In the genomic region with DNA sequence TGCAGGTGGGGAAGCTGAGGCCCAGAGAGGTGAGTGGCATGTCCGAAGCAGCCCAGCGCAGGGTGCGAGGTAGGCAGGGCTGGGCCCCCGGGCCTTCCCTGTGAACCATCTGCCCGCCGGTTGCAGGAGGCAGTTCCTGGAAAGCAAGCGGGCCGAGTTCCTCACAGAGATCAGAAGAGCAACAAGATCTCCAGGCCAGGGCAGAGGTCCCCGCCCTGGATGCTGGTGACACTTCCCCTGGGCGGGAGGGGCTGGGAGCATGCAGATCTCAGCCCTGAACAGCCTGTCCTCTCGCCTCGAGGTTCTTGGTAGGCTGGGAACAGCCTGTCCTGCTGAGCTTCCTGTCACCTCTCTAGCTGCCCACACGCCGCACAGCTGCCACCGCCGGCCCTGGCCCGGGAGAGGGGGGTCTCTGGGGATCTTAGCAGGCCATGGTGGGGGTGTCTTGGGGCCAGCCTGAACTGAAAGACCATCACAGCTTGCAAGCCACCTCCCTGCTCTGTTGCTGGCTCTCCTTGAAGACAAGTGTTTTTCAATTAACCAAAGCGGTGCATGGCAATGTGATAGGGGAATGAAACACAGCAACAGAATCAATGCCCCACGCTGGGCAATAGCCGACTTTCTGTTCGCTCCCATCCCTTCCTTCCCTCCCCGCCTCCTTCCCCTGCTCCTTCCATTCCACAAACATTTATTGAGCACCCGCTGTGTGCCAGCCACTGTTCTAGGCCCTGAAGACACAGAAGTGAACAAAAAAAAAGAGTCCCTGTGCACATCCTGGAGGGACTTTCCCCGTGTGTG, we compare ENCODE assay signal across 1 cellular context.
TF ChIP-seq lines count a peak whose summit lies in the region.

No MANE protein-coding gene starts in this region.

TF ChIP-seq in K562, 482 proteins besides CTCF, POLR2A, EP300 and RAD21 (continued from another document and continues in another):
- TF ChIP-seq E2F8 (IDR thresholded peaks at IDR 0.05; ENCODE audit: low read depth, partially characterized antibody) (no peak), HDGF (IDR thresholded peaks at IDR 0.05) (no peak), CREBBP (IDR thresholded peaks at IDR 0.05; ENCODE audit: low read depth, low read length) (no peak), ZNF280A (IDR thresholded peaks at IDR 0.05; ENCODE audit: low read depth, partially characterized antibody) (no peak), TGIF2 (CRISPR knock-in tag; IDR thresholded peaks at IDR 0.05) (no peak), KLF1 (tag; IDR thresholded peaks at IDR 0.05) (no peak), ZFP91 (CRISPR knock-in tag; IDR thresholded peaks at IDR 0.05) (no peak), BCL6 (CRISPR knock-in tag; IDR thresholded peaks at IDR 0.05) (no peak), ZNF197 (CRISPR knock-in tag; IDR thresholded peaks at IDR 0.05; ENCODE audit: low read depth) (no peak), ZMIZ1 (IDR thresholded peaks at IDR 0.05; ENCODE audit: low read depth in 2 of 2, low read length in 2 of 2) (no peak), ARID3B (CRISPR knock-in tag; IDR thresholded peaks at IDR 0.05; ENCODE audit: borderline replicate concordance) (no peak), RERE (CRISPR knock-in tag; IDR thresholded peaks at IDR 0.05; ENCODE audit: borderline replicate concordance) (no peak), FOXP4 (CRISPR knock-in tag; IDR thresholded peaks at IDR 0.05; ENCODE audit: borderline replicate concordance) (no peak), SRSF1 (IDR thresholded peaks at IDR 0.05; ENCODE audit: low read depth, low read length) (no peak), RBFOX2 (IDR thresholded peaks at IDR 0.05; ENCODE audit: low read depth, low read length) (peak; percentile 53), FOXP1 (CRISPR knock-in tag; IDR thresholded peaks at IDR 0.05) (no peak), ASH1L (IDR thresholded peaks at IDR 0.05; ENCODE audit: borderline replicate concordance, low read depth, partially characterized antibody) (no peak), ZFP1 (CRISPR knock-in tag; IDR thresholded peaks at IDR 0.05) (no peak), YBX1 (IDR thresholded peaks at IDR 0.05) (no peak)
- TF ChIP-seq, protein P1, sequence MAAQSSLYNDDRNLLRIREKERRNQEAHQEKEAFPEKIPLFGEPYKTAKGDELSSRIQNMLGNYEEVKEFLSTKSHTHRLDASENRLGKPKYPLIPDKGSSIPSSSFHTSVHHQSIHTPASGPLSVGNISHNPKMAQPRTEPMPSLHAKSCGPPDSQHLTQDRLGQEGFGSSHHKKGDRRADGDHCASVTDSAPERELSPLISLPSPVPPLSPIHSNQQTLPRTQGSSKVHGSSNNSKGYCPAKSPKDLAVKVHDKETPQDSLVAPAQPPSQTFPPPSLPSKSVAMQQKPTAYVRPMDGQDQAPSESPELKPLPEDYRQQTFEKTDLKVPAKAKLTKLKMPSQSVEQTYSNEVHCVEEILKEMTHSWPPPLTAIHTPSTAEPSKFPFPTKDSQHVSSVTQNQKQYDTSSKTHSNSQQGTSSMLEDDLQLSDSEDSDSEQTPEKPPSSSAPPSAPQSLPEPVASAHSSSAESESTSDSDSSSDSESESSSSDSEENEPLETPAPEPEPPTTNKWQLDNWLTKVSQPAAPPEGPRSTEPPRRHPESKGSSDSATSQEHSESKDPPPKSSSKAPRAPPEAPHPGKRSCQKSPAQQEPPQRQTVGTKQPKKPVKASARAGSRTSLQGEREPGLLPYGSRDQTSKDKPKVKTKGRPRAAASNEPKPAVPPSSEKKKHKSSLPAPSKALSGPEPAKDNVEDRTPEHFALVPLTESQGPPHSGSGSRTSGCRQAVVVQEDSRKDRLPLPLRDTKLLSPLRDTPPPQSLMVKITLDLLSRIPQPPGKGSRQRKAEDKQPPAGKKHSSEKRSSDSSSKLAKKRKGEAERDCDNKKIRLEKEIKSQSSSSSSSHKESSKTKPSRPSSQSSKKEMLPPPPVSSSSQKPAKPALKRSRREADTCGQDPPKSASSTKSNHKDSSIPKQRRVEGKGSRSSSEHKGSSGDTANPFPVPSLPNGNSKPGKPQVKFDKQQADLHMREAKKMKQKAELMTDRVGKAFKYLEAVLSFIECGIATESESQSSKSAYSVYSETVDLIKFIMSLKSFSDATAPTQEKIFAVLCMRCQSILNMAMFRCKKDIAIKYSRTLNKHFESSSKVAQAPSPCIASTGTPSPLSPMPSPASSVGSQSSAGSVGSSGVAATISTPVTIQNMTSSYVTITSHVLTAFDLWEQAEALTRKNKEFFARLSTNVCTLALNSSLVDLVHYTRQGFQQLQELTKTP (IDR thresholded peaks at IDR 0.05; ENCODE audit: low read depth in 1 of 2, partially characterized antibody in 2 of 2) = no peak
